In the genomic region with DNA sequence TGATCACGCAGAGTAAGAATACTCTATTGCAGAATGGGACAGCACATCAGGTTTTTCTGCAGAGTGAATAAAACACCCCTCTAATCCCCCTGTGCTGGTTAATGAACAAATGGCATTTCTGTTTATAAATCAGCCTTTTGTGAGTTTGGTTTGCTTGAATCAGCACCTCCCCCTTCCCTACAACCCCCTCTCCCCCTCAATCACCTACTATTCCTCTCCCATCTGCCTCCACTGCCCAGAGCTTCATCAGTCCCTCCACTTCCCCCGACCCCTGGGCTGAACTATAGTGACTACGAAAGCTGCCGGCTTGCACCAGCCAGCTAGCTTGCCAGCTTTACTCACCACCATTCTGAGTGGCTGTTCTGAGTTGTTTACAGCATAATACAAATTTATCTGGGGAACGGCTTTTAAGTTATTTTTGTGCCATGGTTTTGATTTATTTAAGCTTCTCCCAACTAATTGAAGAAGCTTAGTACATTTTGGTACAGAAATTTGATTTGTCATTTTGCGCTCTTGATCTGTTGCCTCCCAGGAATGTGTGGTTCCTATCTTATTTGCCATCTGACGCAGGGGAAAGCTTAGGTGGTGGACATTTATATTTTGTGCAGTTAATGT, we compare ENCODE assay signal across 12 cellular contexts. TPM values are rescaled to one million over a fixed set of nuclear protein-coding genes. Genes with fewer than 3 reads are reported as not detected.
DNase-seq lines count a peak whose midpoint lies in the region; ATAC-seq and TF ChIP-seq lines count a peak whose summit lies in the region.
"Had no signal": no experiment of that assay in that cellular context is flagged by ENCODE, and none has a peak within 500 bp of the region (broad histone marks: within the 10 kb centered on the region; RNA-seq: fewer than 3 reads in every experiment).

No MANE protein-coding gene starts in this region.

- no peak for TF ChIP-seq POLR2A in vagina (IDR thresholded peaks at IDR 0.05)

- peak overlapping the region; percentile 57 for H3K27ac ChIP-seq in vagina

- peaks cover 37% of the 10 kb centered on the region for H3K4me1 ChIP-seq in vagina

- H3K36me3 Mint-ChIP-seq in brain (no peaks in the 10 kb centered on the region), mesothelial cell of epicardium (no peaks in the 10 kb centered on the region)

- TF ChIP-seq CTCF in brain (conservative IDR thresholded peaks at IDR 0.05) (no peak), mesothelial cell of epicardium (IDR thresholded peaks at IDR 0.05; ENCODE audit: unreplicated experiment) (no peak), vagina (IDR thresholded peaks at IDR 0.05) (no peak)

- H3K27me3 ChIP-seq in vagina, result no peaks in the 10 kb centered on the region

- no peaks in the 10 kb centered on the region for H3K36me3 ChIP-seq in vagina
- H3K36me3 ChIP-seq: HAP-1 had no signal

- H3K4me1 Mint-ChIP-seq in brain (peaks cover 34% of the 10 kb centered on the region), mesothelial cell of epicardium (peaks cover 40% of the 10 kb centered on the region)

- peak overlapping the region in 2 of 5 experiments; percentile 42 to 65 for H3K4me3 Mint-ChIP-seq in brain
- H3K4me3 Mint-ChIP-seq in mesothelial cell of epicardium, result peak overlapping the region; percentile 9

- peak overlapping the region in 1 of 2 donors; percentile 7 for H3K4me3 ChIP-seq in vagina
- H3K4me3 ChIP-seq: HAP-1 had no signal

- peaks cover 0 to 3% (median 2%) of the 10 kb centered on the region in 5 experiments for H3K9me3 Mint-ChIP-seq in brain
- peaks cover 8% of the 10 kb centered on the region for H3K9me3 Mint-ChIP-seq in mesothelial cell of epicardium

- intact Hi-C loops in left cardiac atrium (cut with DNase I), result no loop called here
- intact Hi-C loops in cardiac septum (cut with DNase I), result no loop called here
- intact Hi-C loops in vagina (cut with DNase I), result no loop called here

- DNase-seq in left cardiac atrium (no peak), cardiac septum (ENCODE audit: low spot score) (no peak), mesothelial cell of epicardium (ENCODE audit: low spot score in 2 of 2, unreplicated experiment in 2 of 2) (no peak), vagina (ENCODE audit: extremely low spot score in 2 of 2) (no peak)
- no peak for DNase-seq in effector CD8-positive, alpha-beta T cell (lab: John Stamatoyannopoulos, UW)
- DNase-seq: activated CD8-positive, alpha-beta memory T cell treated with anti-CD3 and anti-CD28 coated beads, Interleukin-2, amount 50 U/mL, for 48 hours; MV-4-11; T-helper 2 cell had no signal

- H3K27ac Mint-ChIP-seq in brain, result peak overlapping the region in 4 of 5 experiments; percentile 15 to 81 (median 34)
- peak overlapping the region; percentile 88 for H3K27ac Mint-ChIP-seq in mesothelial cell of epicardium

- no peaks in the 10 kb centered on the region for H3K9me3 ChIP-seq in vagina
- H3K9me3 ChIP-seq: HAP-1 had no signal

- ATAC-seq in left cardiac atrium (peak; percentile 72 to 84), HG02623 (IDR thresholded peaks at IDR 0.05; ENCODE audit: unreplicated experiment) (no peak), HG03521 (IDR thresholded peaks at IDR 0.05; ENCODE audit: unreplicated experiment) (no peak)

- H3K27me3 Mint-ChIP-seq in brain (peaks cover 2% of the 10 kb centered on the region), mesothelial cell of epicardium (ENCODE audit: low read depth) (no peaks in the 10 kb centered on the region)

RNA-seq across cellular contexts. Expression of a gene that starts 41.8 kb away (rescaled TPM):
- total RNA-seq in left cardiac atrium (1 to 10 TPM; 5.4 to 7.2 TPM), cardiac septum (4.9 TPM), mesothelial cell of epicardium (12.1 to 12.4 TPM (median 12.1 TPM) in 3 replicates), vagina (26.3 TPM)
- polyA plus RNA-seq in brain (ENCODE audit: insufficient read depth, low read depth, low replicate concordance), result 2.8 TPM

Comparison
In these comparisons a context has a peak if more than half of its experiments do, and no peak if none do; other contexts are left out.
1. ATAC-seq: peak in left cardiac atrium (2 of 2); none in HG02623 (single experiment) and HG03521 (single experiment).